In genomic region chr14:95273041-95273978, GRCh38 we compare ENCODE assay signal across 18 cellular contexts. TPM values are rescaled to one million over a fixed set of nuclear protein-coding genes. Genes with fewer than 3 reads are reported as not detected.
DNase-seq lines count a peak whose midpoint lies in the region; ATAC-seq and TF ChIP-seq lines count a peak whose summit lies in the region.
"Had no signal": no experiment of that assay in that cellular context is flagged by ENCODE, and none has a peak within 500 bp of the region (broad histone marks: within the 10 kb centered on the region; RNA-seq: fewer than 3 reads in every experiment).

No MANE protein-coding gene starts in this region.

- H3K27ac Mint-ChIP-seq in progenitor cell of endocrine pancreas, result peak overlapping the region; percentile 6
- H3K27ac Mint-ChIP-seq: neural progenitor cell; stimulated activated memory B cell treated with anti-CD40 and anti-IgM and Interleukin-4, amounts not matched to agents 10 μg/mL and 1 μg/mL and 100 μg/mL, for 72 hours had no signal

- H3K36me3 Mint-ChIP-seq in progenitor cell of endocrine pancreas (ENCODE audit: insufficient read depth), result peaks cover 1% of the 10 kb centered on the region
- H3K36me3 Mint-ChIP-seq: neural progenitor cell; stimulated activated memory B cell treated with anti-CD40 and anti-IgM and Interleukin-4, amounts not matched to agents 10 μg/mL and 1 μg/mL and 100 μg/mL, for 72 hours had no signal

- H3K4me3 Mint-ChIP-seq in progenitor cell of endocrine pancreas (ENCODE audit: low read depth), result peak overlapping the region; percentile 1
- H3K4me3 Mint-ChIP-seq: neural progenitor cell; stimulated activated memory B cell treated with anti-CD40 and anti-IgM and Interleukin-4, amounts not matched to agents 10 μg/mL and 1 μg/mL and 100 μg/mL, for 72 hours had no signal

- no peak for TF ChIP-seq CTCF in foreskin keratinocyte (conservative IDR thresholded peaks at IDR 0.05)
- no peak for TF ChIP-seq CTCF in progenitor cell of endocrine pancreas (IDR thresholded peaks at IDR 0.05; ENCODE audit: unreplicated experiment)

- H3K27me3 Mint-ChIP-seq in progenitor cell of endocrine pancreas, result no peaks in the 10 kb centered on the region
- H3K27me3 Mint-ChIP-seq: stimulated activated memory B cell treated with anti-CD40 and anti-IgM and Interleukin-4, amounts not matched to agents 10 μg/mL and 1 μg/mL and 100 μg/mL, for 72 hours had no signal

- DNase-seq in DMS153 treated with DMSO at 0.1 percent for 48 hours (lab: John Stamatoyannopoulos, UW; ENCODE audit: unreplicated experiment) (peak; percentile 37), NCI-H510A treated with DMSO at 0.1 percent for 48 hours (lab: John Stamatoyannopoulos, UW) (peak; percentile 68), foreskin keratinocyte (no peak), progenitor cell of endocrine pancreas (ENCODE audit: low spot score, unreplicated experiment) (no peak), SHP77 (lab: John Stamatoyannopoulos, UW) (no peak), NCI-H82 (lab: John Stamatoyannopoulos, UW) (no peak)
- DNase-seq: amygdala, heart right ventricle, left cardiac atrium, NCI-H1694 treated with DMSO at 0.1 percent for 48 hours, RPMI8226, sigmoid colon had no signal

- no peak overlapping the region for H3K27ac ChIP-seq in foreskin keratinocyte
- H3K27ac ChIP-seq: heart right ventricle, KMS-11, neural progenitor cell, sigmoid colon had no signal

- no peaks in the 10 kb centered on the region for H3K27me3 ChIP-seq in foreskin keratinocyte
- H3K27me3 ChIP-seq: heart right ventricle, neural progenitor cell, sigmoid colon had no signal

- peaks cover 19% of the 10 kb centered on the region for H3K4me1 Mint-ChIP-seq in progenitor cell of endocrine pancreas (ENCODE audit: low read depth)

- peaks cover 2% of the 10 kb centered on the region for H3K9me3 Mint-ChIP-seq in progenitor cell of endocrine pancreas (ENCODE audit: low read depth)
- H3K9me3 Mint-ChIP-seq: stimulated activated memory B cell treated with anti-CD40 and anti-IgM and Interleukin-4, amounts not matched to agents 10 μg/mL and 1 μg/mL and 100 μg/mL, for 72 hours had no signal

- peak; percentile 63 for ATAC-seq in foreskin keratinocyte
- ATAC-seq in HG03457 (IDR thresholded peaks at IDR 0.05; ENCODE audit: unreplicated experiment), result no peak
- no peak for ATAC-seq in GM19395 (IDR thresholded peaks at IDR 0.05; ENCODE audit: unreplicated experiment)
- ATAC-seq: stimulated activated memory B cell treated with anti-CD40 and anti-IgM and Interleukin-4, amounts not matched to agents 10 μg/mL and 1 μg/mL and 100 μg/mL, for 72 hours had no signal

- no peaks in the 10 kb centered on the region for H3K4me1 ChIP-seq in foreskin keratinocyte
- H3K4me1 ChIP-seq: HAP-1, neural progenitor cell had no signal

RNA-seq across cellular contexts. Expression of gene CLMN, which starts 46.4 kb away (rescaled TPM):
- total RNA-seq in foreskin keratinocyte, result 4.7 and 5.7 TPM in 2 replicates
- polyA plus RNA-seq in foreskin keratinocyte, result 1.9 and 3.2 TPM in 2 replicates
- 25.3 and 31.5 TPM in 2 replicates for total RNA-seq in progenitor cell of endocrine pancreas

Comparison
In these comparisons a context has a peak if more than half of its experiments do, and no peak if none do; other contexts are left out.
1. DNase-seq: peak in DMS153 treated with DMSO at 0.1 percent for 48 hours (single experiment) and NCI-H510A treated with DMSO at 0.1 percent for 48 hours (single experiment); none in foreskin keratinocyte (0 of 2), progenitor cell of endocrine pancreas (single experiment), SHP77 (0 of 2) and NCI-H82 (single experiment).